ENCODE assay signal across 1 cellular context in genomic region chr13:111211789-111212516, GRCh38.
TF ChIP-seq lines count a peak whose summit lies in the region.

No MANE protein-coding gene starts in this region.

TF ChIP-seq in H1, 55 proteins besides CTCF, POLR2A, EP300 and RAD21 (continued from another document):
- TF ChIP-seq NRF1 (IDR thresholded peaks at IDR 0.05; ENCODE audit: low read depth, low read length) = no peak
- peak; percentile 84 for TF ChIP-seq JUN (IDR thresholded peaks at IDR 0.05; ENCODE audit: low read depth, low read length)
- TF ChIP-seq MAX (IDR thresholded peaks at IDR 0.05) = no peak
- peak; percentile 95 for TF ChIP-seq CEBPB (IDR thresholded peaks at IDR 0.05; ENCODE audit: low read depth, low read length)
- TF ChIP-seq ZNF274 (IDR thresholded peaks at IDR 0.05; ENCODE audit: borderline replicate concordance, extremely low read depth, low read length) = no peak
- no peak for TF ChIP-seq E2F6 (IDR thresholded peaks at IDR 0.05)
- 0 out of 2 replicates have a peak, but pooled peaks have one; percentile 6 for TF ChIP-seq TAF1 (IDR thresholded peaks at IDR 0.05; ENCODE audit: low read depth, low read length)
- TF ChIP-seq YY1 (IDR thresholded peaks at IDR 0.05; ENCODE audit: low read depth, low read length) = no peak
- TF ChIP-seq TEAD4 (IDR thresholded peaks at IDR 0.05; ENCODE audit: low read depth, low read length) = peak; percentile 71
- TF ChIP-seq TCF12 (IDR thresholded peaks at IDR 0.05; ENCODE audit: low read depth, low read length) = no peak
- TF ChIP-seq BCL11A (IDR thresholded peaks at IDR 0.05; ENCODE audit: low read depth in 2 of 2, low read length in 2 of 2) = no peak
- TF ChIP-seq JUND (IDR thresholded peaks at IDR 0.05; ENCODE audit: low read length) = peak; percentile 76; the same call in 1 of the 2 replicates
- no peak for TF ChIP-seq FOSL1 (IDR thresholded peaks at IDR 0.05; ENCODE audit: insufficient read depth, low read depth, low read length)
- TF ChIP-seq NANOG (IDR thresholded peaks at IDR 0.05; ENCODE audit: insufficient read depth, low read depth, low read length, poor library complexity, severe bottlenecking) = no peak
- no peak for TF ChIP-seq KDM4A (IDR thresholded peaks at IDR 0.05; ENCODE audit: low read depth, low read length, severe bottlenecking)
- no peak for TF ChIP-seq CBX8 (IDR thresholded peaks at IDR 0.05; ENCODE audit: borderline replicate concordance, low read depth, low read length)
- TF ChIP-seq SP1 (IDR thresholded peaks at IDR 0.05; ENCODE audit: low read depth, low read length) = 0 out of 2 replicates have a peak, but pooled peaks have one; percentile 19
